ENCODE assay signal across 8 cellular contexts in the genomic region with DNA sequence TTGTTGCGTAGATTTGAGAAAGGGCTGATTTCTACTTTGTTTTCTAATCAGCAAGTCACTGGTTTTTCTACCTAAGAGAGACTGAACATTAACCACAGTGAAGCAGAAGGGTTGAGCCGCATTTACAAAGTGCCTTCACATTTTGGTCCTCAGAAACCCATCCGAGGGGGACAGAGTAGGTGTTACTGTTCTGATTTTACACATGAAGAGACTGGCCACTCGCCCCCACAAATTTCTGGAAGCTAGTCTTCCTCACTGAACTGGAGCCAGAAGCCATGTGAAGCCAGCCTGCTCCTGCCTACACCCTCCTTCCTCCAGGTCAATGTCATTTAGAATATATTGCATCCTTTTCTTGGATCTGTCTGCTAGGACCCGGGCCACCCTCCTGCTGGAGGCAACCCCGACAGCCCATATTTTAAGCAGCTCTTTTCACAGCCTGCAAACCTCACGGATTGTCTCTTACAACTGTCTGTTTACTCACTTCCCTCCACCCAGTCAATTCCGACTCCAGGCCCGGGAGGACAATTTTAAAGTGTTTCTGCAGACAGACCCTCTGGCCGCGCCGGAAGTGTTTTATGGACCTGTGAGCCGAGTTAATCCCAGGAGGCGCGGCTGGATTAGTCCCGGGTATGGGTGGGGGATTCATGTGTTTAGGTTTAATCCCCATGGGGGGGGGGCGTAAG.
A peak's percentile ranks its signal among the peaks of the same experiment; 100 is the strongest.
DNase-seq lines count a peak whose midpoint lies in the region; ATAC-seq and TF ChIP-seq lines count a peak whose summit lies in the region.

No MANE protein-coding gene starts in this region.

- peak overlapping the region; percentile 93 to 97 for H3K27ac ChIP-seq in tibial artery

- peaks cover 59% of the 10 kb centered on the region for H3K4me1 Mint-ChIP-seq in activated CD4-positive, alpha-beta T cell treated with anti-CD3 and anti-CD28 coated beads, Interleukin-2, amount 10 ng/mL, durations not matched to agents 7 days and 5 days
- H3K4me1 Mint-ChIP-seq in activated CD4-positive, alpha-beta memory T cell treated with anti-CD3 and anti-CD28 coated beads for 36 hours (ENCODE audit: low read depth), result peaks cover 37% of the 10 kb centered on the region

- TF ChIP-seq CTCF in tibial artery (IDR thresholded peaks at IDR 0.05), result no peak

- no peaks in the 10 kb centered on the region for H3K36me3 ChIP-seq in tibial artery

- no peaks in the 10 kb centered on the region for H3K9me3 ChIP-seq in tibial artery

- H3K9me3 Mint-ChIP-seq in activated CD4-positive, alpha-beta T cell treated with anti-CD3 and anti-CD28 coated beads, Interleukin-2, amount 10 ng/mL, durations not matched to agents 7 days and 5 days, result no peaks in the 10 kb centered on the region
- H3K9me3 Mint-ChIP-seq in activated CD4-positive, alpha-beta memory T cell treated with anti-CD3 and anti-CD28 coated beads for 36 hours, result no peaks in the 10 kb centered on the region

- H3K4me1 ChIP-seq in tibial artery, result peaks cover 0 to 55% (median 21%) of the 10 kb centered on the region in 4 donors

- DNase-seq in activated CD4-positive, alpha-beta T cell treated with anti-CD3 and anti-CD28 coated beads, Interleukin-2, amount 10 ng/mL, durations not matched to agents 7 days and 5 days, result no peak
- DNase-seq in activated CD4-positive, alpha-beta T cell treated with anti-CD3 and anti-CD28 coated beads for 4 hours, result no peak
- DNase-seq in activated CD4-positive, alpha-beta memory T cell treated with anti-CD3 and anti-CD28 coated beads for 36 hours, result peak; percentile 52
- DNase-seq in left colon (peak; percentile 29 to 40), tibial artery (no peak), SKM-1 treated with dmso at 0.1 percent for 144 hours (lab: John Stamatoyannopoulos, UW; ENCODE audit: unreplicated experiment) (no peak)
- no peak for DNase-seq in activated CD4-positive, CD25-positive, alpha-beta regulatory T cell treated with anti-CD3 and anti-CD28 coated beads, Interleukin-2, amount 50 U/mL, for 72 hours

- no peak for ATAC-seq in left colon
- no peak for ATAC-seq in HG02798 (IDR thresholded peaks at IDR 0.05; ENCODE audit: poor library complexity, unreplicated experiment)

- H3K27me3 Mint-ChIP-seq in activated CD4-positive, alpha-beta T cell treated with anti-CD3 and anti-CD28 coated beads, Interleukin-2, amount 10 ng/mL, durations not matched to agents 7 days and 5 days, result no peaks in the 10 kb centered on the region
- H3K27me3 Mint-ChIP-seq in activated CD4-positive, alpha-beta memory T cell treated with anti-CD3 and anti-CD28 coated beads for 36 hours, result no peaks in the 10 kb centered on the region

- H3K27me3 ChIP-seq in tibial artery, result no peaks in the 10 kb centered on the region

- peak overlapping the region; percentile 58 to 62 for H3K4me3 ChIP-seq in tibial artery

- intact Hi-C loops in activated CD4-positive, alpha-beta memory T cell treated with anti-CD3 and anti-CD28 coated beads for 36 hours (cut with micrococcal nuclease), result loop anchor here (5.0 to 10.0 kb wide), 6 partner anchors 96 to 1369 kb away; partner anchors contain the start of genes MID1IP1 and USP9X
- intact Hi-C loops in left colon (cut with DNase I, micrococcal nuclease) (loop anchor here in 1 of 2 donors (5.0 kb wide), 1 partner anchor 64 kb away; no protein-coding TSS in a partner anchor), tibial artery (cut with DNase I; ENCODE audit: low total_unique reads) (no loop called here)

- POLR2A ChIA-PET in activated CD4-positive, alpha-beta T cell treated with anti-CD3 and anti-CD28 coated beads, Interleukin-2, amount 10 ng/mL, durations not matched to agents 7 days and 5 days (lab: Charles Lee), result no interaction called here
- POLR2A ChIA-PET in activated CD4-positive, alpha-beta memory T cell treated with anti-CD3 and anti-CD28 coated beads for 36 hours (lab: Charles Lee), result interaction anchor here (0.5 to 1.8 kb wide), 6 partner anchors 17 to 1365 kb away, joined by 3 to 6 read pairs (median 3); partner anchors contain the start of gene BCOR

- H3K27ac Mint-ChIP-seq in activated CD4-positive, alpha-beta T cell treated with anti-CD3 and anti-CD28 coated beads, Interleukin-2, amount 10 ng/mL, durations not matched to agents 7 days and 5 days, result peak overlapping the region; percentile 98
- peak overlapping the region; percentile 100 for H3K27ac Mint-ChIP-seq in activated CD4-positive, alpha-beta memory T cell treated with anti-CD3 and anti-CD28 coated beads for 36 hours

- CTCF ChIA-PET in activated CD4-positive, alpha-beta T cell treated with anti-CD3 and anti-CD28 coated beads, Interleukin-2, amount 10 ng/mL, durations not matched to agents 7 days and 5 days (lab: Charles Lee), result interaction anchor here (0.5 to 3.1 kb wide), 2 partner anchors 11 to 62 kb away, joined by 3 to 7 read pairs; no protein-coding TSS in a partner anchor
- CTCF ChIA-PET in activated CD4-positive, alpha-beta memory T cell treated with anti-CD3 and anti-CD28 coated beads for 36 hours (lab: Charles Lee), result interaction anchor here (1.2 to 1.6 kb wide), 3 partner anchors 72 to 287 kb away, joined by 3 to 4 read pairs (median 3); no protein-coding TSS in a partner anchor

- H3K36me3 Mint-ChIP-seq in activated CD4-positive, alpha-beta T cell treated with anti-CD3 and anti-CD28 coated beads, Interleukin-2, amount 10 ng/mL, durations not matched to agents 7 days and 5 days (ENCODE audit: low read depth), result no peaks in the 10 kb centered on the region
- peaks cover 5% of the 10 kb centered on the region for H3K36me3 Mint-ChIP-seq in activated CD4-positive, alpha-beta memory T cell treated with anti-CD3 and anti-CD28 coated beads for 36 hours

- peak overlapping the region; percentile 80 for H3K4me3 Mint-ChIP-seq in activated CD4-positive, alpha-beta T cell treated with anti-CD3 and anti-CD28 coated beads, Interleukin-2, amount 10 ng/mL, durations not matched to agents 7 days and 5 days
- H3K4me3 Mint-ChIP-seq in activated CD4-positive, alpha-beta memory T cell treated with anti-CD3 and anti-CD28 coated beads for 36 hours, result peak overlapping the region; percentile 90

Comparison
In these comparisons a context has a peak if more than half of its experiments do, and no peak if none do; other contexts are left out.
1. DNase-seq: peak in activated CD4-positive, alpha-beta memory T cell treated with anti-CD3 and anti-CD28 coated beads for 36 hours (single experiment) and left colon (2 of 2); none in activated CD4-positive, alpha-beta T cell treated with anti-CD3 and anti-CD28 coated beads, Interleukin-2, amount 10 ng/mL, durations not matched to agents 7 days and 5 days (single experiment), activated CD4-positive, alpha-beta T cell treated with anti-CD3 and anti-CD28 coated beads for 4 hours (0 of 2), tibial artery (0 of 2), SKM-1 treated with dmso at 0.1 percent for 144 hours (single experiment) and activated CD4-positive, CD25-positive, alpha-beta regulatory T cell treated with anti-CD3 and anti-CD28 coated beads, Interleukin-2, amount 50 U/mL, for 72 hours (single experiment).